ENCODE assay signal across 22 cellular contexts in the genomic region with DNA sequence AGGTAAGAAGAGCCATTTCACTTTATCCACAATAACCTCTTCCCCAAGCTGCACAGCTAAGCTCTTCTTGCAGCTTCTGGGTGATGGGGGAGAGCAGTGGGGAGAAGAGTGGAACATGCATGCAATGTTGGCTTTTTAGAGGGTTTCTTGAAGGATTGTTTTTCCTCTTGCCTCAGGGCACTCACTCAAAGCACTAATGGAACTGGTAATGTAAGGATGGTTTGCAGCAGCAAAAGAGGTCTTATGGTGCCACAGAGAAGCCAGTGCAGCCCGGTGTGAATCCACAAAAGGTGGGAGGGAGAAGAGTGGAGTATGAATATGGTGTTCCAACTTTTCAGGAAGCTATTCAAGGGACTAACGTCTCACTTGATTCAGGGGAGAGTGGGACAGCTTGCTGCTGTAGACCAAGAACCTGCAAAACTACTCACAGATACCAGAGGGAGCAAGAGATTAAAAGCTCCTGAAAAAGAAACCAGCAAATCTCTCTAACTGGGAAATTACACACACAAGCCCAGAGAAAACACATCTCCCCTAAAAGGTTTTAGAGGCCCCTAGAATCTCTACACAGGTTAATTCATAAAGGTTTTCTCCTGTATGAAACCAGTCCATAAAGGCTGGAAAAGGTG.
DNase-seq lines count a peak whose midpoint lies in the region; ATAC-seq and TF ChIP-seq lines count a peak whose summit lies in the region.
"Had no signal": no experiment of that assay in that cellular context is flagged by ENCODE, and none has a peak within 500 bp of the region (broad histone marks: within the 10 kb centered on the region; RNA-seq: fewer than 3 reads in every experiment).

No MANE protein-coding gene starts in this region.

- DNase-seq in HAP-1 (ENCODE audit: low spot score in 2 of 2) = peak; percentile 57 to 62
- peak; percentile 45 for DNase-seq in RPMI7951 (ENCODE audit: low read depth)
- DNase-seq in foreskin keratinocyte = no peak
- no peak for DNase-seq in progenitor cell of endocrine pancreas (ENCODE audit: low spot score, unreplicated experiment)
- no peak for DNase-seq in NCI-H2029 (lab: John Stamatoyannopoulos, UW)
- no peak for DNase-seq in NK-92 (lab: John Stamatoyannopoulos, UW; ENCODE audit: unreplicated experiment)
- DNase-seq in cortex of kidney (lab: John Stamatoyannopoulos, UW) = no peak
- DNase-seq in UCSD-AML1 (lab: John Stamatoyannopoulos, UW; ENCODE audit: unreplicated experiment) = no peak
- DNase-seq: activated CD4-positive, alpha-beta memory T cell treated with anti-CD3 and anti-CD28 coated beads for 36 hours; hypothalamus; mammary epithelial cell; natural killer cell; NCI-H2107; PC-3; stimulated activated CD4-positive, alpha-beta T cell treated with anti-CD3 and anti-CD28 coated beads, Interleukin-4, amount 100 ng/mL, for 1 hour; stimulated activated naive CD8-positive, alpha-beta T cell treated with anti-CD3 and anti-CD28 coated beads, Interleukin-15, amount 100 ng/mL, for 72 hours; WERI-Rb-1 had no signal

- H3K4me1 ChIP-seq in HAP-1 (peaks cover 55% of the 10 kb centered on the region), foreskin keratinocyte (no peaks in the 10 kb centered on the region)

- no peak overlapping the region for H3K27ac ChIP-seq in foreskin keratinocyte
- H3K27ac ChIP-seq: skin epidermis, WERI-Rb-1 had no signal

- no peak for ATAC-seq in foreskin keratinocyte
- ATAC-seq: natural killer cell; PC-3; stimulated activated naive CD8-positive, alpha-beta T cell treated with anti-CD3 and anti-CD28 coated beads, Interleukin-15, amount 100 ng/mL, for 72 hours had no signal

- H3K36me3 ChIP-seq in HAP-1 (replicated peaks) = no peaks in the 10 kb centered on the region

- H3K4me1 Mint-ChIP-seq in progenitor cell of endocrine pancreas (ENCODE audit: low read depth) = no peaks in the 10 kb centered on the region
- H3K4me1 Mint-ChIP-seq: activated naive CD4-positive, alpha-beta T cell treated with anti-CD3 and anti-CD28 coated beads, Interleukin-2, amount 50 U/mL, for 24 hours; B cell; IgD-negative memory B cell; natural killer cell had no signal

- no peaks in the 10 kb centered on the region for H3K9me3 ChIP-seq in HAP-1

- in situ Hi-C loops in HAP-1 (cut with MboI; ENCODE audit: low sequenced_read_pairs) = no loop called here

- H3K36me3 Mint-ChIP-seq in progenitor cell of endocrine pancreas (ENCODE audit: insufficient read depth) = peaks cover 12% of the 10 kb centered on the region
- H3K36me3 Mint-ChIP-seq: activated CD4-positive, alpha-beta memory T cell treated with anti-CD3 and anti-CD28 coated beads for 36 hours; natural killer cell had no signal

- peak overlapping the region; percentile 18 for H3K27ac Mint-ChIP-seq in progenitor cell of endocrine pancreas
- H3K27ac Mint-ChIP-seq: activated CD4-positive, alpha-beta memory T cell treated with anti-CD3 and anti-CD28 coated beads for 36 hours; activated naive CD4-positive, alpha-beta T cell treated with anti-CD3 and anti-CD28 coated beads, Interleukin-2, amount 50 U/mL, for 24 hours; B cell; IgD-negative memory B cell; natural killer cell; stimulated activated naive CD8-positive, alpha-beta T cell treated with anti-CD3 and anti-CD28 coated beads, Interleukin-15, amount 100 ng/mL, for 72 hours; type B pancreatic cell had no signal

- H3K27me3 ChIP-seq in HAP-1 (ENCODE audit: low read depth) = no peaks in the 10 kb centered on the region
- H3K27me3 ChIP-seq in foreskin keratinocyte = no peaks in the 10 kb centered on the region

- H3K4me3 Mint-ChIP-seq in progenitor cell of endocrine pancreas (ENCODE audit: low read depth) = no peak overlapping the region
- H3K4me3 Mint-ChIP-seq: activated CD4-positive, alpha-beta memory T cell treated with anti-CD3 and anti-CD28 coated beads for 36 hours; activated naive CD4-positive, alpha-beta T cell treated with anti-CD3 and anti-CD28 coated beads, Interleukin-2, amount 50 U/mL, for 24 hours; B cell; IgD-negative memory B cell; natural killer cell; stimulated activated naive CD8-positive, alpha-beta T cell treated with anti-CD3 and anti-CD28 coated beads, Interleukin-15, amount 100 ng/mL, for 72 hours; type B pancreatic cell had no signal

- no peak overlapping the region for H3K4me3 ChIP-seq in HAP-1
- H3K4me3 ChIP-seq: skin epidermis had no signal

- peaks cover under 1% of the 10 kb centered on the region for H3K9me3 Mint-ChIP-seq in progenitor cell of endocrine pancreas (ENCODE audit: low read depth)
- H3K9me3 Mint-ChIP-seq: activated CD4-positive, alpha-beta memory T cell treated with anti-CD3 and anti-CD28 coated beads for 36 hours; activated naive CD4-positive, alpha-beta T cell treated with anti-CD3 and anti-CD28 coated beads, Interleukin-2, amount 50 U/mL, for 24 hours; IgD-negative memory B cell; natural killer cell; type B pancreatic cell had no signal

- H3K27me3 Mint-ChIP-seq in progenitor cell of endocrine pancreas = no peaks in the 10 kb centered on the region
- H3K27me3 Mint-ChIP-seq: activated CD4-positive, alpha-beta memory T cell treated with anti-CD3 and anti-CD28 coated beads for 36 hours; activated naive CD4-positive, alpha-beta T cell treated with anti-CD3 and anti-CD28 coated beads, Interleukin-2, amount 50 U/mL, for 24 hours; B cell; IgD-negative memory B cell; stimulated activated naive CD8-positive, alpha-beta T cell treated with anti-CD3 and anti-CD28 coated beads, Interleukin-15, amount 100 ng/mL, for 72 hours; type B pancreatic cell had no signal

- TF ChIP-seq CTCF in foreskin keratinocyte (conservative IDR thresholded peaks at IDR 0.05) (peak; percentile 18), progenitor cell of endocrine pancreas (IDR thresholded peaks at IDR 0.05; ENCODE audit: unreplicated experiment) (no peak)

Comparison
In these comparisons a context has a peak if more than half of its experiments do, and no peak if none do; other contexts are left out.
1. DNase-seq: peak in HAP-1 (2 of 2) and RPMI7951 (single experiment); none in foreskin keratinocyte (0 of 2), progenitor cell of endocrine pancreas (single experiment), NCI-H2029 (single experiment), NK-92 (single experiment), cortex of kidney (single experiment) and UCSD-AML1 (single experiment).